In genomic region chr22:44648821-44649566, GRCh38 we compare ENCODE assay signal across 11 cellular contexts. TPM values are rescaled to one million over a fixed set of nuclear protein-coding genes. Genes with fewer than 3 reads are reported as not detected.
DNase-seq lines count a peak whose midpoint lies in the region; ATAC-seq and TF ChIP-seq lines count a peak whose summit lies in the region.
"Had no signal": no experiment of that assay in that cellular context is flagged by ENCODE, and none has a peak within 500 bp of the region (broad histone marks: within the 10 kb centered on the region; RNA-seq: fewer than 3 reads in every experiment).

No MANE protein-coding gene starts in this region.

- peak overlapping the region in 2 of 3 donors; percentile 18 to 33 for H3K27ac ChIP-seq in thyroid gland
- H3K27ac ChIP-seq in testis = no peak overlapping the region

- ATAC-seq in GM19455 (IDR thresholded peaks at IDR 0.05; ENCODE audit: unreplicated experiment) (no peak), GM21390 (IDR thresholded peaks at IDR 0.05; ENCODE audit: unreplicated experiment) (no peak), GM19452 (IDR thresholded peaks at IDR 0.05; ENCODE audit: unreplicated experiment) (no peak)
- ATAC-seq: stimulated activated naive B cell treated with anti-CD40 and anti-IgM and Interleukin-4, amounts not matched to agents 10 μg/mL and 1 μg/mL and 100 μg/mL, for 72 hours had no signal

- intact Hi-C loops in lower leg skin (cut with DNase I; ENCODE audit: low total_unique reads) (no loop called here), thyroid gland (cut with DNase I) (no loop called here), testis (cut with DNase I; ENCODE audit: low total_unique reads) (no loop called here)

- H3K27me3 ChIP-seq in thyroid gland = no peaks in the 10 kb centered on the region
- no peaks in the 10 kb centered on the region for H3K27me3 ChIP-seq in testis

- H3K9me3 ChIP-seq in thyroid gland = no peaks in the 10 kb centered on the region
- H3K9me3 ChIP-seq in testis = no peaks in the 10 kb centered on the region

- 28 to 29% methylated on average over 20 of the region's 20 CpGs for WGBS in lower leg skin, 2 donors
- 58 to 84% methylated on average over 19 to 20 of the region's 20 CpGs for WGBS in thyroid gland, 2 donors
- WGBS in testis, 2 donors = 82 to 85% methylated on average over 20 of the region's 20 CpGs

- peaks cover 0 to 6% of the 10 kb centered on the region in 2 donors for H3K4me1 ChIP-seq in thyroid gland
- H3K4me1 ChIP-seq in testis = no peaks in the 10 kb centered on the region

- no peaks in the 10 kb centered on the region for H3K36me3 ChIP-seq in thyroid gland
- no peaks in the 10 kb centered on the region for H3K36me3 ChIP-seq in testis (ENCODE audit: low read depth, missing control alignments)

- H3K4me3 ChIP-seq in epithelial cell of esophagus (ENCODE audit: low read length) = no peak overlapping the region
- no peak overlapping the region for H3K4me3 ChIP-seq in lower leg skin (ENCODE audit: low read depth, poor library complexity, severe bottlenecking)
- no peak overlapping the region for H3K4me3 ChIP-seq in thyroid gland (replicated peaks in 1 of 3)
- H3K4me3 ChIP-seq in testis = no peak overlapping the region

- TF ChIP-seq POLR2A in lower leg skin (IDR thresholded peaks at IDR 0.05) (no peak), thyroid gland (IDR thresholded peaks at IDR 0.05) (no peak), testis (IDR thresholded peaks at IDR 0.05) (no peak)

- no peak for TF ChIP-seq CTCF in epithelial cell of esophagus (IDR thresholded peaks at IDR 0.05; ENCODE audit: insufficient read depth, low read depth, low read length, missing control alignments)
- TF ChIP-seq CTCF in lower leg skin (IDR thresholded peaks at IDR 0.05) = no peak
- no peak for TF ChIP-seq CTCF in thyroid gland (IDR thresholded peaks at IDR 0.05)
- no peak for TF ChIP-seq CTCF in testis (IDR thresholded peaks at IDR 0.05)

- DNase-seq in NCI-H1694 (lab: John Stamatoyannopoulos, UW) (peak; percentile 18), epithelial cell of esophagus (ENCODE audit: low read depth) (peak; percentile 90), lower leg skin (ENCODE audit: low spot score in 2 of 2) (peak; percentile 87 to 95), thyroid gland (no peak), testis (no peak)
- DNase-seq: NCI-H526 treated with DMSO at 0.1 percent for 48 hours; stimulated activated CD4-positive, alpha-beta T cell treated with anti-CD3 and anti-CD28 coated beads, Interleukin-12 subunit alpha, Interleukin-12 subunit beta, amount 100 ng/mL, for 4 hours; stimulated activated naive B cell treated with anti-CD40 and anti-IgM and Interleukin-4, amounts not matched to agents 10 μg/mL and 1 μg/mL and 100 μg/mL, for 72 hours had no signal

RNA-seq across cellular contexts. Expression of gene PRR5, which starts 53.0 kb away (rescaled TPM):
- total RNA-seq in lower leg skin (10 to 100 TPM; 18.7 to 28.4 (median 19.6) TPM), thyroid gland (10 to 100 TPM; 17.3 to 31.8 (median 26.9) TPM), testis (10 to 100 TPM; 38.4 to 50.4 TPM)
- 20.2 TPM for polyA plus RNA-seq in testis (ENCODE audit: insufficient read depth, low read depth, low replicate concordance)

Comparison
In these comparisons a context has a peak if more than half of its experiments do, and no peak if none do; other contexts are left out.
1. DNase-seq: peak in NCI-H1694 (single experiment), epithelial cell of esophagus (single experiment) and lower leg skin (2 of 2); none in thyroid gland (0 of 2) and testis (single experiment).
2. H3K27ac ChIP-seq: peak in thyroid gland (2 of 3); none in testis (0 of 2).